ENCODE assay signal across 8 cellular contexts in the genomic region with DNA sequence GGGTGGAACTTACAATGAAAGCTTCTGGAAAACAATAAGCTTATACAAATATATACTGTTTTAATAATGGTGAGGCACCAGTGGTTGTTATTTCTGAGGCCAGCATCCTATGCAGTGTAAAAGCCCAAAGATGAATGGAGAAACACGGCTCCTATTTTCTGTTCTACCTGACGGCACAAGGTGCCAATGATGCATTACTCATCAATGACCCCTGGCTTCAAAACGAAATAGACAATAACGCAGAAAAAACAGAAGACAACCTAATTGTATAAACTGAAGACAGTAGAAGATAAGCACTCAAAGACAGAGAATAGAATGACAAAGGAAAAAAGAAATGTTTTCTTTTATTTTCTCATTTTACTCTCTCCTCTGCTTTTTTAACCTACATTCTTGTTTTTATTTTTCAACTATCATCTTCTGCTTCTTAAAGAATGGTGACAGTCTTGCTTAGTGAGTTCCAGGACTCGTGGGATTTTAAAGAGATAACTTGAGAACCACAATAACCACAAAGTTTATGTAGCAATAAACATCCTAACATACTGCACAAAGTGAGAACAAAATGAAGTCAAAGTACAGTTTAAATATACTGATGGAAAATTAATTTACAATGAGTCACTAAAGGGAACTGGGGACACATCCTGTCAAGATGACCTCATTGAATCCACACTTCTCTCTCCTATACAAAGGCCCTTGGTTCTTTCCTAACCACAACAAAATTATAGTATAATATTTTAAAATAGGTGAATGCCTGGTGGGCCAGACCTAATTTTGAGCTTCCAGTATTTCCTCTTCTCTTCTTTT.
A peak's percentile ranks its signal among the peaks of the same experiment; 100 is the strongest.
DNase-seq lines count a peak whose midpoint lies in the region; ATAC-seq and TF ChIP-seq lines count a peak whose summit lies in the region.

No MANE protein-coding gene starts in this region.

- no peak overlapping the region; the same call in 1 of the 2 replicates for H2AFZ ChIP-seq in PC-9

- no peaks in the 10 kb centered on the region for H3K36me3 ChIP-seq in PC-9 (ENCODE audit: low read depth)

- H3K36me3 Mint-ChIP-seq in osteocyte (ENCODE audit: unreplicated experiment), result no peaks in the 10 kb centered on the region

- H3K27ac Mint-ChIP-seq in osteocyte (ENCODE audit: unreplicated experiment), result peak overlapping the region; percentile 88

- TF ChIP-seq POLR2A in erythroblast (IDR thresholded peaks at IDR 0.05; ENCODE audit: low read length), result no peak

- H3K27me3 Mint-ChIP-seq in osteocyte (ENCODE audit: unreplicated experiment), result peaks cover 4% of the 10 kb centered on the region

- peak overlapping the region; percentile 56 for H3K4me2 ChIP-seq in PC-9

- H4K20me1 ChIP-seq in PC-9 (ENCODE audit: insufficient read depth), result no peaks in the 10 kb centered on the region

- no peak for TF ChIP-seq CTCF in PC-9 (conservative IDR thresholded peaks at IDR 0.05)
- TF ChIP-seq CTCF in osteocyte (IDR thresholded peaks at IDR 0.05), result no peak

- H3K27me3 ChIP-seq in PC-9 (ENCODE audit: insufficient read depth, low read depth), result no peaks in the 10 kb centered on the region

- intact Hi-C loops in PC-9 (cut with micrococcal nuclease; ENCODE audit: unreplicated experiment), result loop anchor here (1.0 to 5.0 kb wide), 4 partner anchors 36 to 248 kb away; no protein-coding TSS in a partner anchor

- H3F3A ChIP-seq in PC-9 (ENCODE audit: insufficient read depth, low read depth), result peaks cover 27% of the 10 kb centered on the region

- peaks cover 34% of the 10 kb centered on the region for H3K4me1 Mint-ChIP-seq in osteocyte (ENCODE audit: unreplicated experiment)

- POLR2A ChIA-PET in PC-9 (lab: Charles Lee; ENCODE audit: unreplicated experiment), result interaction anchor here (0.6 kb wide), 1 partner anchor 154 kb away, joined by 4 read pairs; no protein-coding TSS in a partner anchor

- H3K9me2 ChIP-seq in PC-9 (ENCODE audit: insufficient read depth), result no peaks in the 10 kb centered on the region

- H3K4me3 Mint-ChIP-seq in osteocyte (ENCODE audit: unreplicated experiment), result no peak overlapping the region

- H3K27ac ChIP-seq in PC-9, result peak overlapping the region; percentile 83

- no peak for ATAC-seq in HG02588 (IDR thresholded peaks at IDR 0.05; ENCODE audit: unreplicated experiment)

- no peak overlapping the region; the same call in 1 of the 2 replicates for H3K4me3 ChIP-seq in PC-9

- peak; percentile 45 for DNase-seq in GM04503 (ENCODE audit: low read depth)
- peak in 1 of 2 experiments; percentile 90 for DNase-seq in PC-9
- DNase-seq in dedifferentiated amniotic fluid mesenchymal stem cell (ENCODE audit: extremely low spot score), result peak; percentile 75
- no peak for DNase-seq in osteocyte (ENCODE audit: extremely low spot score, unreplicated experiment)
- DNase-seq in activated CD4-positive, alpha-beta T cell treated with anti-CD3 and anti-CD28 coated beads for 1 hour, result no peak
- no peak for DNase-seq in germinal center (ENCODE audit: low spot score)
- DNase-seq in erythroblast (lab: John Stamatoyannopoulos, UW), result no peak

- H3K4me1 ChIP-seq in PC-9 (replicated peaks; ENCODE audit: insufficient read depth), result peaks cover 28% of the 10 kb centered on the region

- H3K79me2 ChIP-seq in PC-9 (ENCODE audit: low read depth), result no peaks in the 10 kb centered on the region

- no peaks in the 10 kb centered on the region; the same call in 1 of the 2 replicates for H3K9me3 ChIP-seq in PC-9 (ENCODE audit: insufficient read depth, low read depth)

- CTCF ChIA-PET in PC-9 (lab: Charles Lee), result interaction anchor here (1.8 to 2.2 kb wide), 2 partner anchors 47 to 248 kb away, joined by 4 to 9 read pairs; no protein-coding TSS in a partner anchor

- BruUV-seq in PC-9 (replicated peaks; lab: Mats Ljungman, UMichigan), result TSS peak; percentile 67

- no peaks in the 10 kb centered on the region for H3K9me3 Mint-ChIP-seq in osteocyte (ENCODE audit: unreplicated experiment)

Comparison
In these comparisons a context has a peak if more than half of its experiments do, and no peak if none do; other contexts are left out.
1. DNase-seq: peak in GM04503 (single experiment) and dedifferentiated amniotic fluid mesenchymal stem cell (single experiment); none in osteocyte (single experiment), activated CD4-positive, alpha-beta T cell treated with anti-CD3 and anti-CD28 coated beads for 1 hour (single experiment), germinal center (single experiment) and erythroblast (0 of 2).